In the genomic region with DNA sequence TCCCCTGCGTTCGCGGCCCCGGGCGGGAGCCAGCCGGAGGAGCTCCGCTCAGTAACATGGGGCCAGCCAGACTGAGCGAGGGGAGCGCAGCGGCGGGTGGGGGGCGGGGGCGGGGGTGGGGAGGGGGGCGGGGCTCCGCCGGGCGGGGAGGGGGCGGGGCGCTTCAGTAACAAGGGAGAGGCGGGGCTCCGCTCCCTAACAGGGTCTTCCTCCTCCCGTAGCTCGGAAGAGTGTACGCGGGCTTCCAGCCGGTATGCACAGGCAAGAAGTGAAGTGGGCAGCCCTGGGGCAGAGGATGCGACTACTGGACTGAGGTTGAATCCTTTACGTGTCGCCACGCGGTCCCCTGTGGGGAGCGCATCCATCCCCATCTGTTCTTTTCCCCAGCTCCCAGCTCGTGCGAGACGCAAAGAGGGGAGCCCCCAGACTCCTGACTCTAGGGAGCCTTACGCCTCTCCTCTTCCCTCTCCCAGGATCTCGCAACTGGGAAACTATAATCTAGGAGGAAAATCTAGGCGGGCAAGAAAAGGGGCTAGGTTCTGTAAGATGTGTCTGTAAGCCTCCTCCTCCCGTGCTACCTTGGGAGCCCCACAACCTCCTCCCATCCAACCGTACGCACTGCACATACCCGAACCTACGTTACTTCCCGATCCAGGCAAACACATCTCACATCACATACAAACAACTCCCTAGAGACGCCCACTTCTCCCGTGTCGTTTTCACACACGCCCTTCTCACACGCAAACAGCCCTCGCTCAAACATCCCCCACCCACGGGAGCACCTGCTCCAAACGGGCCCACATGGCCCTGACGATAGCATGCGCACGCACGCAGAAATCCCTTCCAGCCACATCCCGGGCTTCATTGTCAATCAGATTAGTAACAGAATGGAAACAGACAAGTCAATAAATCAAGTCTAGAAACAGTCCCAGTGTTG, we compare ENCODE assay signal across 8 cellular contexts. TPM values are rescaled to one million over a fixed set of nuclear protein-coding genes. Genes with fewer than 3 reads are reported as not detected.
DNase-seq lines count a peak whose midpoint lies in the region; ATAC-seq, FAIRE-seq and TF ChIP-seq lines count a peak whose summit lies in the region.

A gene with protein sequence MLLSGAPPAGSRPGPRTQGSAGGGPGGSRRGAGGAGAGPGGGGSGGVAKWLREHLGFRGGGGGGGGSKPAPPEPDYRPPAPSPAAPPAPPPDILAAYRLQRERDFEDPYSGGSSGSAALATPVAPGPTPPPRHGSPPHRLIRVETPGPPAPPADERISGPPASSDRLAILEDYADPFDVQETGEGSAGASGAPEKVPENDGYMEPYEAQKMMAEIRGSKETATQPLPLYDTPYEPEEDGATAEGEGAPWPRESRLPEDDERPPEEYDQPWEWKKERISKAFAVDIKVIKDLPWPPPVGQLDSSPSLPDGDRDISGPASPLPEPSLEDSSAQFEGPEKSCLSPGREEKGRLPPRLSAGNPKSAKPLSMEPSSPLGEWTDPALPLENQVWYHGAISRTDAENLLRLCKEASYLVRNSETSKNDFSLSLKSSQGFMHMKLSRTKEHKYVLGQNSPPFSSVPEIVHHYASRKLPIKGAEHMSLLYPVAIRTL (minus strand): TSS at position 73 of the 937 bp plus-strand sequence. CDS start 15 bp downstream, at position 58.

- no peak for TF ChIP-seq EP300 in K562 (IDR thresholded peaks at IDR 0.05; ENCODE audit: low read length)

- no peak for TF ChIP-seq POLR2A in K562 (conservative IDR thresholded peaks at IDR 0.05)

- no peaks in the 10 kb centered on the region for H3K9me3 Mint-ChIP-seq in T-helper 2 cell treated with Interferon-gamma antibody and Interleukin-4, amounts not matched to agents 5 μg/mL and 100 μg/mL, for 36 hours

- CTCF ChIA-PET in GM10248 (lab: Yijun Ruan, JAX) (interaction anchor here (0.7 to 2.6 kb wide), 6 partner anchors 9 to 16 kb away, joined by 3 to 12 read pairs (median 4); no protein-coding TSS in a partner anchor), K562 (lab: Yijun Ruan, JAX; ENCODE audit: low intra/inter-chr PET ratio) (no interaction called here)

- intact Hi-C loops in K562 (cut with micrococcal nuclease), result no loop called here

- H3K4me3 ChIP-seq in K562, result peak within 1 kb of the TSS; percentile 47

- peaks cover 7% of the 10 kb centered on the region for H3K4me1 Mint-ChIP-seq in T-helper 2 cell treated with Interferon-gamma antibody and Interleukin-4, amounts not matched to agents 5 μg/mL and 100 μg/mL, for 36 hours (ENCODE audit: low read depth)

- no peaks in the 10 kb centered on the region for H3K9me3 ChIP-seq in K562 (replicated peaks; ENCODE audit: control insufficient read depth, insufficient read depth, low read depth, low read length)

- peaks cover 15% of the 10 kb centered on the region for H3K27me3 Mint-ChIP-seq in T-helper 2 cell treated with Interferon-gamma antibody and Interleukin-4, amounts not matched to agents 5 μg/mL and 100 μg/mL, for 36 hours (ENCODE audit: low read depth)

- TF ChIP-seq RAD21 in K562 (CRISPR knock-in tag; conservative IDR thresholded peaks at IDR 0.05 in 1 of 2, IDR thresholded peaks at IDR 0.05 in 1 of 2), result no peak

- H3K27me3 ChIP-seq in K562 (ENCODE audit: control insufficient read depth in 2 of 2, insufficient read depth in 2 of 2, low read length in 2 of 2), result no peaks in the 10 kb centered on the region

- H4K20me1 ChIP-seq in K562 (replicated peaks; ENCODE audit: control insufficient read depth, insufficient read depth, low read length), result no peaks in the 10 kb centered on the region

- H3K27ac Mint-ChIP-seq in T-helper 2 cell treated with Interferon-gamma antibody and Interleukin-4, amounts not matched to agents 5 μg/mL and 100 μg/mL, for 36 hours, result peak within 1 kb of the TSS; percentile 62

- peak within 1 kb of the TSS; percentile 92 for H2AFZ ChIP-seq in K562 (ENCODE audit: low read depth, low read length)

- POLR2A ChIA-PET in GM10248 (lab: Yijun Ruan, JAX) (interaction anchor here (0.6 to 1.2 kb wide), 12 partner anchors 10 to 489 kb away, joined by 3 to 8 read pairs (median 4); a partner anchor contains a TSS), K562 (lab: Yijun Ruan, JAX) (interaction anchor here (0.6 kb wide), 2 partner anchors 15 to 41 kb away, joined by 3 to 4 read pairs; no protein-coding TSS in a partner anchor)

- WGBS in K562 (ENCODE audit: insufficient coverage, low coverage, missing lambda C conversion rate), result 3% methylated on average over 28 of the region's 57 CpGs

- TF ChIP-seq CTCF in GM10248 (IDR thresholded peaks at IDR 0.05; ENCODE audit: control extremely low read depth, extremely low read depth, low read depth, missing control alignments) (no peak), K562 (IDR thresholded peaks at IDR 0.05 in 2 of 3, conservative IDR thresholded peaks at IDR 0.05 in 1 of 3; ENCODE audit: insufficient read depth in 2 of 3, low read depth in 1 of 3, low read length in 3 of 3) (no peak)

- H3K36me3 ChIP-seq in K562 (ENCODE audit: control insufficient read depth, insufficient read depth, low read length), result no peaks in the 10 kb centered on the region

- H3K36me3 Mint-ChIP-seq in T-helper 2 cell treated with Interferon-gamma antibody and Interleukin-4, amounts not matched to agents 5 μg/mL and 100 μg/mL, for 36 hours (ENCODE audit: low read depth), result no peaks in the 10 kb centered on the region

- H3K9me1 ChIP-seq in K562 (ENCODE audit: control insufficient read depth, insufficient read depth, low read length), result no peaks in the 10 kb centered on the region

- FAIRE-seq in K562 (lab: Jason Lieb, UNC), result peak; percentile 15

- BruUV-seq in K562 (replicated peaks; lab: Mats Ljungman, UMichigan), result no TSS peak

- peak within 1 kb of the TSS; percentile 86 for H3K4me3 Mint-ChIP-seq in T-helper 2 cell treated with Interferon-gamma antibody and Interleukin-4, amounts not matched to agents 5 μg/mL and 100 μg/mL, for 36 hours

- peaks cover 4 to 16% of the 10 kb centered on the region in 2 experiments; a peak in 3 of 5 replicates for H3K4me1 ChIP-seq in K562 (replicated peaks in 1 of 2; ENCODE audit: control insufficient read depth in 2 of 2, insufficient read depth in 2 of 2, low read length in 2 of 2)

- in situ Hi-C loops in K562 (cut with MboI), result loop anchor here (25.0 kb wide), 1 partner anchor 424 kb away; no protein-coding TSS in a partner anchor

- peak within 1 kb of the TSS; percentile 92 for H3K4me2 ChIP-seq in K562 (ENCODE audit: insufficient read depth, low read length)

- H3K9ac ChIP-seq in K562 (ENCODE audit: insufficient read depth in 1 of 2, low read depth in 2 of 2, low read length in 2 of 2), result peak within 1 kb of the TSS; percentile 49 to 89

- DNase-seq in GM10248 (ENCODE audit: extremely low spot score), result peak; percentile 84
- peak; percentile 75 for DNase-seq in LoVo (ENCODE audit: low spot score)
- peak; percentile 80 for DNase-seq in T-helper 2 cell treated with Interferon-gamma antibody and Interleukin-4, amounts not matched to agents 5 μg/mL and 100 μg/mL, for 36 hours (ENCODE audit: low spot score)
- peak; percentile 50 to 95 (median 89) for DNase-seq in K562 (ENCODE audit: extremely low read depth in 1 of 4, low spot score in 3 of 4)
- DNase-seq in iPS-NIHi7 (ENCODE audit: extremely low spot score), result peak; percentile 80
- peak; percentile 64 to 75 for DNase-seq in stimulated activated CD4-positive, alpha-beta T cell treated with anti-CD3 and anti-CD28 coated beads, Interleukin-12 subunit alpha, Interleukin-12 subunit beta, amount 100 ng/mL, for 24 hours (ENCODE audit: low read depth in 2 of 2)
- no peak for DNase-seq in NCI-H2107 (lab: John Stamatoyannopoulos, UW)
- no peak for DNase-seq in NCI-H2029 (lab: John Stamatoyannopoulos, UW)

- no peaks in the 10 kb centered on the region for H3K79me2 ChIP-seq in K562 (ENCODE audit: control insufficient read depth, insufficient read depth, low read length)

- ATAC-seq in K562, result peak; percentile 73

- H3K27ac ChIP-seq in K562 (ENCODE audit: extremely low read depth, low read depth, low read length), result no peak within 1 kb of the TSS

TF ChIP-seq in K562, 482 proteins besides CTCF, POLR2A, EP300 and RAD21 (continues in another document):
- TF ChIP-seq ZNF583 (CRISPR knock-in tag; IDR thresholded peaks at IDR 0.05), result no peak
- TF ChIP-seq RBFOX2 (IDR thresholded peaks at IDR 0.05; ENCODE audit: low read depth, low read length), result 0 out of 2 replicates have a peak, but pooled peaks have one; percentile 37
- TF ChIP-seq, protein P1, sequence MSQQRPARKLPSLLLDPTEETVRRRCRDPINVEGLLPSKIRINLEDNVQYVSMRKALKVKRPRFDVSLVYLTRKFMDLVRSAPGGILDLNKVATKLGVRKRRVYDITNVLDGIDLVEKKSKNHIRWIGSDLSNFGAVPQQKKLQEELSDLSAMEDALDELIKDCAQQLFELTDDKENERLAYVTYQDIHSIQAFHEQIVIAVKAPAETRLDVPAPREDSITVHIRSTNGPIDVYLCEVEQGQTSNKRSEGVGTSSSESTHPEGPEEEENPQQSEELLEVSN (IDR thresholded peaks at IDR 0.05; ENCODE audit: borderline replicate concordance in 1 of 2, extremely low read depth in 1 of 2, insufficient read depth in 1 of 2, insufficient read length in 1 of 2, low read depth in 1 of 2, low read length in 1 of 2, poor library complexity in 1 of 2, severe bottlenecking in 1 of 2), result no peak
- TF ChIP-seq L3MBTL2 (IDR thresholded peaks at IDR 0.05), result peak; percentile 68; the same call in 1 of the 2 replicates

RNA-seq across cellular contexts. Expression of the gene that starts here (rescaled TPM):
- total RNA-seq in K562 (2011; cell fraction: chromatin; rRNA removed; ENCODE audit: low replicate concordance), result 3.0 and 6.7 TPM in 2 replicates
- 1.7 and 5.3 TPM in 2 replicates for total RNA-seq in K562 (2011; cell fraction: nucleolus; rRNA removed)
- 2.5 and 6.9 TPM in 2 replicates for total RNA-seq in K562 (2011; cell fraction: nucleoplasm; rRNA removed)
- total RNA-seq in K562 (2014; rRNA removed), result 0.54 and 1.1 TPM in 2 replicates
- total RNA-seq in K562 (2014; rRNA removed; fragmentation: Illumina TruSeq; extraction: Trizol), result 0.51 and 0.80 TPM in 2 replicates
- total RNA-seq in K562 (2015; rRNA removed; fragmentation: Illumina TruSeq; extraction: Trizol), result 0.62 and 0.68 TPM in 2 replicates
- total RNA-seq in K562 (2021), result 1.3 and 1.4 TPM in 2 replicates
- polyA plus RNA-seq in K562 (2011; rRNA removed), result 0.74 and 2.2 TPM in 2 replicates
- polyA plus RNA-seq in K562 (2011; cell fraction: cytosol; rRNA removed), result 0.65 and 2.4 TPM in 2 replicates
- polyA plus RNA-seq in K562 (2011; cell fraction: nucleus; rRNA removed), result 1.4 and 4.0 TPM in 2 replicates
- polyA plus RNA-seq in K562 (2012), result 1.2 and 1.5 TPM in 2 replicates
- 0.95 and 1.2 TPM in 2 replicates for polyA plus RNA-seq in K562 (2014; fragmentation: Illumina TruSeq; extraction: Trizol)
- polyA plus RNA-seq in K562 (2014; fragmentation: Nextera tagmentation; extraction: Ambion mirVana), result not detected
- 0.66 and 0.85 TPM in 2 replicates for polyA plus RNA-seq in K562 (2014; rRNA removed)
- 0.36 and 2.0 TPM in 2 replicates for polyA minus RNA-seq in K562 (2011; rRNA and poly(A)+ RNA removed)
- polyA minus RNA-seq in K562 (2011; cell fraction: cytosol; rRNA and poly(A)+ RNA removed), result 1.5 and 2.7 TPM in 2 replicates
- polyA minus RNA-seq in K562 (2011; cell fraction: nucleus; rRNA and poly(A)+ RNA removed), result 3.0 and 4.2 TPM in 2 replicates

Comparison
In these comparisons a context has a peak if more than half of its experiments do, and no peak if none do; other contexts are left out.
1. DNase-seq: peak in GM10248 (single experiment), LoVo (single experiment), T-helper 2 cell treated with Interferon-gamma antibody and Interleukin-4, amounts not matched to agents 5 μg/mL and 100 μg/mL, for 36 hours (single experiment), K562 (4 of 4), iPS-NIHi7 (single experiment) and stimulated activated CD4-positive, alpha-beta T cell treated with anti-CD3 and anti-CD28 coated beads, Interleukin-12 subunit alpha, Interleukin-12 subunit beta, amount 100 ng/mL, for 24 hours (2 of 2); none in NCI-H2107 (single experiment) and NCI-H2029 (single experiment).